Comparison of ENCODE assay signal across 21 cellular contexts in genomic region chr4:88191404-88191803, GRCh38.
"Had no signal": no experiment of that assay in that cellular context is flagged by ENCODE, and none has a peak within 500 bp of the region (broad histone marks: within the 10 kb centered on the region; RNA-seq: fewer than 3 reads in every experiment).

No MANE protein-coding gene starts in this region.

- H2AFZ ChIP-seq: neural progenitor cell, parathyroid adenoma had no signal

- H3K4me2 ChIP-seq: neural progenitor cell had no signal

- H3K27me3 Mint-ChIP-seq: effector memory CD8-positive, alpha-beta T cell; naive thymus-derived CD4-positive, alpha-beta T cell; progenitor cell of endocrine pancreas had no signal

- H3K27ac Mint-ChIP-seq: effector memory CD8-positive, alpha-beta T cell; naive thymus-derived CD4-positive, alpha-beta T cell; nephron; neural progenitor cell; progenitor cell of endocrine pancreas; stimulated activated effector memory CD8-positive, alpha-beta T cell treated with anti-CD3 and anti-CD28 coated beads, Interleukin-12 subunit alpha, Interleukin-12 subunit beta, amount 100 ng/mL, for 72 hours had no signal

- H3K4me1 Mint-ChIP-seq: nephron had no signal

- H3K9me3 ChIP-seq: gastrocnemius medialis, left lung, sigmoid colon, stomach, thyroid gland, vagina had no signal

- H3K4me1 ChIP-seq: gastrocnemius medialis, left lung, parathyroid adenoma, sigmoid colon, thyroid gland, vagina had no signal

- H3K9ac ChIP-seq: neural progenitor cell, parathyroid adenoma had no signal

- H3K36me3 Mint-ChIP-seq: naive thymus-derived CD4-positive, alpha-beta T cell; neural progenitor cell; stimulated activated effector memory CD8-positive, alpha-beta T cell treated with anti-CD3 and anti-CD28 coated beads, Interleukin-12 subunit alpha, Interleukin-12 subunit beta, amount 100 ng/mL, for 72 hours had no signal

- DNase-seq: cortex of kidney; effector memory CD8-positive, alpha-beta T cell; gastrocnemius medialis; head of caudate nucleus; left lung; mesenchymal stem cell; midbrain; naive thymus-derived CD4-positive, alpha-beta T cell; sigmoid colon; stimulated activated CD4-positive, alpha-beta T cell treated with anti-CD3 and anti-CD28 coated beads, Interleukin-2, amount 100 ng/mL, for 24 hours; stimulated activated CD4-positive, alpha-beta T cell treated with anti-CD3 and anti-CD28 coated beads, Interleukin-4, amount 100 ng/mL, for 24 hours; stimulated activated naive CD4-positive, alpha-beta T cell treated with Interleukin-2 at 50 U/mL for 16 hours; stomach; thyroid gland; trophoblast cell had no signal

- H3K9me3 Mint-ChIP-seq: effector memory CD8-positive, alpha-beta T cell; naive thymus-derived CD4-positive, alpha-beta T cell; nephron; neural progenitor cell; stimulated activated effector memory CD8-positive, alpha-beta T cell treated with anti-CD3 and anti-CD28 coated beads, Interleukin-12 subunit alpha, Interleukin-12 subunit beta, amount 100 ng/mL, for 72 hours had no signal

- ATAC-seq: effector memory CD8-positive, alpha-beta T cell; gastrocnemius medialis; left lung; naive thymus-derived CD4-positive, alpha-beta T cell; stimulated activated effector memory CD8-positive, alpha-beta T cell treated with anti-CD3 and anti-CD28 coated beads, Interleukin-12 subunit alpha, Interleukin-12 subunit beta, amount 100 ng/mL, for 72 hours had no signal

- H3K4me3 Mint-ChIP-seq: effector memory CD8-positive, alpha-beta T cell; naive thymus-derived CD4-positive, alpha-beta T cell; nephron; neural progenitor cell; stimulated activated effector memory CD8-positive, alpha-beta T cell treated with anti-CD3 and anti-CD28 coated beads, Interleukin-12 subunit alpha, Interleukin-12 subunit beta, amount 100 ng/mL, for 72 hours had no signal

- H3K27ac ChIP-seq: gastrocnemius medialis, left lung, neural progenitor cell, parathyroid adenoma, sigmoid colon, stomach, thyroid gland, vagina had no signal

- H3K27me3 ChIP-seq: gastrocnemius medialis, left lung, neural progenitor cell, sigmoid colon, stomach, thyroid gland, vagina had no signal

- H3K36me3 ChIP-seq: gastrocnemius medialis, left lung, neural progenitor cell, sigmoid colon, stomach, thyroid gland, vagina had no signal

- H3K4me3 ChIP-seq: gastrocnemius medialis, left lung, neural progenitor cell, sigmoid colon, stomach, thyroid gland, vagina had no signal

- H3K79me2 ChIP-seq: parathyroid adenoma had no signal
